Comparison of ENCODE assay signal across 10 cellular contexts in genomic region chr1:167676205-167676915, GRCh38. TPM values are rescaled to one million over a fixed set of nuclear protein-coding genes. Genes with fewer than 3 reads are reported as not detected.
DNase-seq lines count a peak whose midpoint lies in the region; ATAC-seq and TF ChIP-seq lines count a peak whose summit lies in the region.
"Had no signal": no experiment of that assay in that cellular context is flagged by ENCODE, and none has a peak within 500 bp of the region (broad histone marks: within the 10 kb centered on the region; RNA-seq: fewer than 3 reads in every experiment).

No MANE protein-coding gene starts in this region.

- peak; percentile 5 for DNase-seq in NCI-H1092 treated with DMSO at 0.1 percent for 48 hours (lab: John Stamatoyannopoulos, UW)
- DNase-seq in NCI-H1092 (lab: John Stamatoyannopoulos, UW) = no peak
- DNase-seq in LoVo (ENCODE audit: low spot score) = no peak
- DNase-seq in NK-92 treated with Interleukin-12 subunit alpha and Interleukin-12 subunit beta, amount 100 ng/mL, for 24 hours (lab: John Stamatoyannopoulos, UW) = no peak
- no peak for DNase-seq in RWPE1 (ENCODE audit: low spot score)
- DNase-seq: esophagus squamous epithelium, lower lobe of right lung had no signal

- ATAC-seq in GM19463 (IDR thresholded peaks at IDR 0.05; ENCODE audit: unreplicated experiment) (peak; percentile 58), HG03196 (IDR thresholded peaks at IDR 0.05; ENCODE audit: unreplicated experiment) (peak; percentile 37), esophagus mucosa (peak; percentile 32)
- ATAC-seq: lower lobe of right lung had no signal

- TF ChIP-seq CTCF in RWPE1 (conservative IDR thresholded peaks at IDR 0.05; ENCODE audit: low read depth) = no peak

- no peak overlapping the region for H3K27ac ChIP-seq in RWPE1
- H3K27ac ChIP-seq: esophagus squamous epithelium, lower lobe of right lung had no signal

- CTCF ChIA-PET in RWPE1 (lab: Yijun Ruan, JAX) = interaction anchor here (0.8 to 1.3 kb wide), 2 partner anchors 12 to 39 kb away, joined by 3 to 5 read pairs; no protein-coding TSS in a partner anchor

- POLR2A ChIA-PET in RWPE1 (lab: Yijun Ruan, JAX; ENCODE audit: low non-redundant PET) = no interaction called here

RNA-seq across cellular contexts. Expression of gene MPZL1, which starts 45.4 kb away (rescaled TPM):
- 97.5 TPM for total RNA-seq in esophagus mucosa

RNA-seq across cellular contexts. Expression of gene RCSD1, which starts 46.3 kb away (rescaled TPM):
- total RNA-seq in esophagus mucosa = 2.4 TPM
